Comparison of ENCODE assay signal across 25 cellular contexts in genomic region chr5:74334034-74334433, GRCh38.
"Had no signal": no experiment of that assay in that cellular context is flagged by ENCODE, and none has a peak within 500 bp of the region (broad histone marks: within the 10 kb centered on the region; RNA-seq: fewer than 3 reads in every experiment).

No MANE protein-coding gene starts in this region.

- DNase-seq: activated B cell treated with CpG ODN at 0.5 μM for 24 hours; activated CD4-positive, alpha-beta T cell treated with anti-CD3 and anti-CD28 coated beads for 1 hour; activated CD4-positive, alpha-beta T cell treated with anti-CD3 and anti-CD28 coated beads, Interleukin-2, amount 10 ng/mL, durations not matched to agents 24 days and 14 days; activated CD4-positive, alpha-beta T cell treated with anti-CD3 and anti-CD28 coated beads, Interleukin-2, amount 50 U/mL, for 48 hours; activated CD8-positive, alpha-beta memory T cell treated with anti-CD3 and anti-CD28 coated beads, Interleukin-2, amount 10 ng/mL, durations not matched to agents 7 days and 5 days; activated effector memory CD4-positive, alpha-beta T cell treated with Interleukin-2 at 50 U/mL for 16 hours; activated naive CD4-positive, alpha-beta T cell; activated naive CD8-positive, alpha-beta T cell treated with anti-CD3 and anti-CD28 coated beads, Interleukin-2, amount 50 U/mL, for 24 hours; activated T-cell treated with anti-CD3 and anti-CD28 coated beads, Interleukin-2, amount 50 U/mL, for 24 hours; amniotic stem cell; body of pancreas; KG1; NCI-H1092 treated with DMSO at 0.1 percent for 48 hours; NCI-H1417 treated with DMSO at 0.1 percent for 48 hours; NCI-H1694; NCI-H345; NCI-H510A; NCI-H82; RPMI8226; T-helper 1 cell had no signal

- H3K9me3 ChIP-seq: ascending aorta, body of pancreas had no signal

- H3K4me3 ChIP-seq: ascending aorta, body of pancreas, SK-N-MC had no signal

- H3K4me1 ChIP-seq: ascending aorta, body of pancreas had no signal

- H3K27ac ChIP-seq: ascending aorta, body of pancreas, SK-N-MC had no signal

- H3K27me3 ChIP-seq: ascending aorta, body of pancreas had no signal

- ATAC-seq: activated CD8-positive, alpha-beta memory T cell treated with anti-CD3 and anti-CD28 coated beads, Interleukin-2, amount 10 ng/mL, durations not matched to agents 7 days and 5 days; activated naive CD4-positive, alpha-beta T cell treated with anti-CD3 and anti-CD28 coated beads, Interleukin-2, amount 50 U/mL, for 72 hours; activated naive CD8-positive, alpha-beta T cell treated with anti-CD3 and anti-CD28 coated beads, Interleukin-2, amount 50 U/mL, for 24 hours; body of pancreas; Panc1; Right ventricle myocardium inferior had no signal

- H3K36me3 ChIP-seq: ascending aorta had no signal
